ENCODE assay signal across 25 cellular contexts in genomic region chr12:5498806-5499205, GRCh38.
"Had no signal": no experiment of that assay in that cellular context is flagged by ENCODE, and none has a peak within 500 bp of the region (broad histone marks: within the 10 kb centered on the region; RNA-seq: fewer than 3 reads in every experiment).

No MANE protein-coding gene starts in this region.

- H3K27ac Mint-ChIP-seq: effector memory CD8-positive, alpha-beta T cell; natural killer cell treated with Interleukin-12 subunit alpha and Interleukin-12 subunit beta and Interleukin-15 and Interleukin-18, amount 100 ng/mL, for 72 hours; neural progenitor cell; progenitor cell of endocrine pancreas; stimulated activated effector memory CD8-positive, alpha-beta T cell treated with anti-CD3 and anti-CD28 coated beads, Interleukin-12 subunit alpha, Interleukin-12 subunit beta, amount 100 ng/mL, for 72 hours had no signal

- H3K4me1 Mint-ChIP-seq: stimulated activated effector memory CD8-positive, alpha-beta T cell treated with anti-CD3 and anti-CD28 coated beads, Interleukin-12 subunit alpha, Interleukin-12 subunit beta, amount 100 ng/mL, for 72 hours had no signal

- H3K36me3 Mint-ChIP-seq: natural killer cell treated with Interleukin-12 subunit alpha and Interleukin-12 subunit beta and Interleukin-15 and Interleukin-18, amount 100 ng/mL, for 72 hours; neural progenitor cell; stimulated activated effector memory CD8-positive, alpha-beta T cell treated with anti-CD3 and anti-CD28 coated beads, Interleukin-12 subunit alpha, Interleukin-12 subunit beta, amount 100 ng/mL, for 72 hours had no signal

- H3K9me3 Mint-ChIP-seq: effector memory CD8-positive, alpha-beta T cell; natural killer cell treated with Interleukin-12 subunit alpha and Interleukin-12 subunit beta and Interleukin-15 and Interleukin-18, amount 100 ng/mL, for 72 hours; neural progenitor cell; stimulated activated effector memory CD8-positive, alpha-beta T cell treated with anti-CD3 and anti-CD28 coated beads, Interleukin-12 subunit alpha, Interleukin-12 subunit beta, amount 100 ng/mL, for 72 hours had no signal

- H3K9ac ChIP-seq: neural progenitor cell had no signal

- H3K9me3 ChIP-seq: esophagus muscularis mucosa, mucosa of descending colon, pancreas, suprapubic skin, thyroid gland, upper lobe of right lung, vagina had no signal

- ATAC-seq: effector memory CD8-positive, alpha-beta T cell; mucosa of descending colon; pancreas; right cardiac atrium; stimulated activated effector memory CD8-positive, alpha-beta T cell treated with anti-CD3 and anti-CD28 coated beads, Interleukin-12 subunit alpha, Interleukin-12 subunit beta, amount 100 ng/mL, for 72 hours; stimulated activated naive CD8-positive, alpha-beta T cell treated with anti-CD3 and anti-CD28 coated beads, Interleukin-15, Interleukin-2, amounts not matched to agents 100 U/mL and 50 U/mL, for 24 hours; upper lobe of right lung had no signal

- H3K4me3 ChIP-seq: dorsolateral prefrontal cortex, esophagus muscularis mucosa, mucosa of descending colon, neural progenitor cell, pancreas, suprapubic skin, thyroid gland, upper lobe of right lung, vagina had no signal

- H3K27ac ChIP-seq: dorsolateral prefrontal cortex, epithelial cell of prostate, esophagus muscularis mucosa, neural progenitor cell, pancreas, suprapubic skin, thyroid gland, upper lobe of right lung, vagina had no signal

- H3K4me3 Mint-ChIP-seq: effector memory CD8-positive, alpha-beta T cell; natural killer cell treated with Interleukin-12 subunit alpha and Interleukin-12 subunit beta and Interleukin-15 and Interleukin-18, amount 100 ng/mL, for 72 hours; neural progenitor cell; stimulated activated effector memory CD8-positive, alpha-beta T cell treated with anti-CD3 and anti-CD28 coated beads, Interleukin-12 subunit alpha, Interleukin-12 subunit beta, amount 100 ng/mL, for 72 hours had no signal

- H3K36me3 ChIP-seq: esophagus muscularis mucosa, neural progenitor cell, pancreas, suprapubic skin, thyroid gland, upper lobe of right lung, vagina had no signal

- H3K27me3 ChIP-seq: esophagus muscularis mucosa, neural progenitor cell, thyroid gland, upper lobe of right lung, vagina had no signal

- H3K4me2 ChIP-seq: neural progenitor cell had no signal

- H2AFZ ChIP-seq: neural progenitor cell had no signal

- H3K4me1 ChIP-seq: pancreas, suprapubic skin, thyroid gland, upper lobe of right lung had no signal

- DNase-seq: cortex of kidney; dorsolateral prefrontal cortex; effector memory CD8-positive, alpha-beta T cell; foreskin fibroblast; head of caudate nucleus; hippocampal formation; kidney glomerular epithelial cell; mammary epithelial cell; occipital lobe; pancreas; right cardiac atrium; stimulated activated CD4-positive, alpha-beta T cell treated with anti-CD3 and anti-CD28 coated beads, Interleukin-4, amount 100 ng/mL, for 1 hour; stimulated activated CD8-positive, alpha-beta memory T cell treated with anti-CD3 and anti-CD28 coated beads, Interleukin-4, amount 100 ng/mL, for 48 hours; stimulated activated naive CD8-positive, alpha-beta T cell treated with anti-CD3 and anti-CD28 coated beads, Interleukin-15, Interleukin-2, amounts not matched to agents 100 U/mL and 50 U/mL, for 24 hours; thyroid gland; upper lobe of right lung had no signal
